25 cellular contexts compared by ENCODE assay signal in the genomic region with DNA sequence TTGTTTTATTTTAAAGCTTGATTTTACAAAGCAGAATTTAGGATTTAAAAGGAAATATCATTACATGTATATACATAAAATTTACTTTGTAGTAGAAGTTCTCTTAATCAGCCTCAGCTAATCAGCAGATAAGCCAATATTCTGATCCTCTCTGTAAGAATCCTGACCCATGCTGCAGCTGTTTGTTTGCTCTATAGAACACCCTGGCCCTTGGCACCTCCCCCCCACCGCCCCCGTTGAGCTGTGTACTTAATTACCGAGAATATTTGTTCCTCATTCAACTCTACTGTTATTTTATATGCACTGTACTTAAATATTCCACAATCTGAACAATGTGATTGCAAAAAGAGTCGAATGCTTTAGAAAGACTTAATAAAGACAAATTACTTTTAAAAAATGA.
"Had no signal": no experiment of that assay in that cellular context is flagged by ENCODE, and none has a peak within 500 bp of the region (broad histone marks: within the 10 kb centered on the region; RNA-seq: fewer than 3 reads in every experiment).

No MANE protein-coding gene starts in this region.

- H3K9me3 ChIP-seq: Peyer's patch, SJCRH30, SK-N-SH had no signal

- H3K27me3 ChIP-seq: brain microvascular endothelial cell, cardiac muscle cell, Peyer's patch had no signal

- DNase-seq: activated CD4-positive, alpha-beta memory T cell treated with anti-CD3 and anti-CD28 coated beads, Interleukin-2, amount 10 ng/mL, durations not matched to agents 7 days and 5 days; activated CD4-positive, alpha-beta T cell treated with anti-CD3 and anti-CD28 coated beads for 36 hours; activated CD4-positive, alpha-beta T cell treated with anti-CD3 and anti-CD28 coated beads, Interleukin-2, amount 50 U/mL, for 1 hour; activated CD8-positive, alpha-beta memory T cell treated with anti-CD3 and anti-CD28 coated beads, Interleukin-2, amount 50 U/mL, for 4 hours; activated gamma-delta T cell treated with Interleukin-2 at 50 U/mL for 16 hours; activated naive CD4-positive, alpha-beta T cell treated with anti-CD3 and anti-CD28 coated beads, Interleukin-2, amount 10 ng/mL, durations not matched to agents 7 days and 5 days; activated naive CD8-positive, alpha-beta T cell treated with anti-CD3 and anti-CD28 coated beads for 36 hours; activated T-cell treated with anti-CD3 and anti-CD28 coated beads, Interleukin-2, amount 50 U/mL, for 72 hours; brain microvascular endothelial cell; NCI-H1092; NCI-H1436; NCI-H187 treated with DMSO at 0.1 percent for 48 hours; NCI-H2171; NCI-H226; NCI-H526; NK-92 treated with Interleukin-12 subunit alpha and Interleukin-12 subunit beta, amount 100 ng/mL, for 24 hours; Peyer's patch; Right ventricle myocardium superior; SJCRH30; SK-N-SH; T-helper 1 cell had no signal

- ATAC-seq: activated CD4-positive, alpha-beta T cell treated with anti-CD3 and anti-CD28 coated beads for 36 hours; activated T-cell treated with anti-CD3 and anti-CD28 coated beads, Interleukin-2, amount 50 U/mL, for 72 hours had no signal

- H3K27ac ChIP-seq: brain microvascular endothelial cell, cardiac muscle cell, KMS-11, Peyer's patch, RWPE1, SJCRH30, VCaP had no signal

- H3K4me1 ChIP-seq: Peyer's patch, SJCRH30 had no signal

- H3K36me3 ChIP-seq: brain microvascular endothelial cell, cardiac muscle cell, Peyer's patch, SJCRH30 had no signal

- H3K4me3 ChIP-seq: cardiac muscle cell, Peyer's patch, SJCRH30 had no signal
